Comparison of ENCODE assay signal across 10 cellular contexts in the genomic region with DNA sequence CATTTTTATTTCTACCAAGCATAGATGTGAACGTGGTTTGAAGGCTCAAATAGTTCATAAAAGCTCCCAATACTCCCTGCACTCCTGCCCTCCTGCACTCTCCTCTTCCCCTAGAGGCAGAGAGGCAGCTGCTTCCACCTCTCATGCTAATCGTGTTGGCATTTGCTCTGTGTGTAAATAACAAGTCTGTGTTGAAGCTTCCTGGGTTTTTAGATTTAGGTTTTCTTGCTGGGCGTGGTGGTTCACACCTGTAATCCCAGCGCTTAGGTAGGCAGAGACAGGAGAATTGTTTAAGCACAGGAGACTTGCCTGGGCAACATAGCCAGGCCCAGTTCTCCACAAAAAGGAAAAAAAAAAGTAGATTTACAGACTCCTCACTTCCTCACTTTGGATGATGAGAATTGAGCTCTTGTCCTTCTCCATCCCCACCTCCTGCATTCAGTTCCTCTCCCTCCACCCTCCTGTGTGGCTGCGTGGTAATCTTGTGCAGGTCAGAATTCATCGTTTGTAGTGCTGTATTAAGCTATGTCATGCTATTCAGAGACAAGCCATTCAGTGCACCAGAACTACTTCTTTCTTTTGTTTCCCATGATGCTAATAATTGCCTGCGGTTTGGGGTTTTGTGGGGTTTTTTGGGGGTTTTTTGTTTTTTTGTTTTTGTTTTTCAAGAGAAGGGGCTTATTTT. TPM values are rescaled to one million over a fixed set of nuclear protein-coding genes. Genes with fewer than 3 reads are reported as not detected.
DNase-seq lines count a peak whose midpoint lies in the region; ATAC-seq lines count a peak whose summit lies in the region.
"Had no signal": no experiment of that assay in that cellular context is flagged by ENCODE, and none has a peak within 500 bp of the region (broad histone marks: within the 10 kb centered on the region; RNA-seq: fewer than 3 reads in every experiment).

No MANE protein-coding gene starts in this region.

- CTCF ChIA-PET in activated CD8-positive, alpha-beta T cell treated with anti-CD3 and anti-CD28 coated beads, Interleukin-2, amount 10 ng/mL, durations not matched to agents 7 days and 5 days (lab: Charles Lee) = interaction anchor here (0.9 to 4.5 kb wide), 8 partner anchors 9 to 53 kb away, joined by 3 to 61 read pairs (median 12); a partner anchor contains a TSS

- H3K4me3 Mint-ChIP-seq in activated CD8-positive, alpha-beta T cell treated with anti-CD3 and anti-CD28 coated beads, Interleukin-2, amount 10 ng/mL, durations not matched to agents 7 days and 5 days = peak overlapping the region; percentile 11

- no peaks in the 10 kb centered on the region for H3K27me3 Mint-ChIP-seq in activated CD8-positive, alpha-beta T cell treated with anti-CD3 and anti-CD28 coated beads, Interleukin-2, amount 10 ng/mL, durations not matched to agents 7 days and 5 days (ENCODE audit: low read depth)

- POLR2A ChIA-PET in activated CD8-positive, alpha-beta T cell treated with anti-CD3 and anti-CD28 coated beads, Interleukin-2, amount 10 ng/mL, durations not matched to agents 7 days and 5 days (lab: Charles Lee) = interaction anchor here (0.6 to 3.5 kb wide), 7 partner anchors 10 to 326 kb away, joined by 3 to 22 read pairs (median 8); a partner anchor contains a TSS

- peak overlapping the region; percentile 100 for H3K27ac ChIP-seq in substantia nigra (ENCODE audit: low read depth, low read length, poor library complexity, severe bottlenecking)
- H3K27ac ChIP-seq: upper lobe of left lung had no signal

- H3K27ac Mint-ChIP-seq in activated CD8-positive, alpha-beta T cell treated with anti-CD3 and anti-CD28 coated beads, Interleukin-2, amount 10 ng/mL, durations not matched to agents 7 days and 5 days = peak overlapping the region; percentile 89

- H3K4me1 Mint-ChIP-seq in activated CD8-positive, alpha-beta T cell treated with anti-CD3 and anti-CD28 coated beads, Interleukin-2, amount 10 ng/mL, durations not matched to agents 7 days and 5 days (ENCODE audit: low read depth) = peaks cover 37% of the 10 kb centered on the region

- H3K9me3 Mint-ChIP-seq in activated CD8-positive, alpha-beta T cell treated with anti-CD3 and anti-CD28 coated beads, Interleukin-2, amount 10 ng/mL, durations not matched to agents 7 days and 5 days (ENCODE audit: insufficient read depth) = no peaks in the 10 kb centered on the region

- peak; percentile 90 for ATAC-seq in HG02938 (IDR thresholded peaks at IDR 0.05; ENCODE audit: unreplicated experiment)
- peak; percentile 57 for ATAC-seq in activated CD8-positive, alpha-beta T cell treated with anti-CD3 and anti-CD28 coated beads, Interleukin-2, amount 10 ng/mL, durations not matched to agents 7 days and 5 days

- H3K36me3 Mint-ChIP-seq in activated CD8-positive, alpha-beta T cell treated with anti-CD3 and anti-CD28 coated beads, Interleukin-2, amount 10 ng/mL, durations not matched to agents 7 days and 5 days (ENCODE audit: low read depth) = no peaks in the 10 kb centered on the region

- DNase-seq in stimulated activated CD4-positive, alpha-beta T cell treated with anti-CD3 and anti-CD28 coated beads, Interleukin-15, amount 100 ng/mL, for 24 hours = peak; percentile 1
- DNase-seq in stimulated activated CD4-positive, alpha-beta T cell treated with anti-CD3 and anti-CD28 coated beads, Interleukin-2, amount 100 ng/mL, for 48 hours = no peak
- no peak for DNase-seq in activated CD8-positive, alpha-beta T cell treated with anti-CD3 and anti-CD28 coated beads, Interleukin-2, amount 10 ng/mL, durations not matched to agents 7 days and 5 days
- no peak for DNase-seq in substantia nigra (lab: John Stamatoyannopoulos, UW)
- DNase-seq in HCEC 1CT = no peak
- no peak for DNase-seq in NCI-H2029 (lab: John Stamatoyannopoulos, UW)
- DNase-seq in medulla oblongata (ENCODE audit: extremely low spot score) = no peak

RNA-seq across cellular contexts. Expression of a gene that starts 37.4 kb away (rescaled TPM):
- 100 to 1,000 TPM; 188 to 206 TPM for total RNA-seq in activated CD8-positive, alpha-beta T cell treated with anti-CD3 and anti-CD28 coated beads, Interleukin-2, amount 10 ng/mL, durations not matched to agents 7 days and 5 days
- total RNA-seq: liver had no signal

RNA-seq across cellular contexts. Expression of a gene that starts 58.8 kb away (rescaled TPM):
- 10 to 100 TPM; 79.8 to 83.3 TPM for total RNA-seq in activated CD8-positive, alpha-beta T cell treated with anti-CD3 and anti-CD28 coated beads, Interleukin-2, amount 10 ng/mL, durations not matched to agents 7 days and 5 days
